ENCODE assay signal across 17 cellular contexts in genomic region chr2:178976351-178976750, GRCh38.
"Had no signal": no experiment of that assay in that cellular context is flagged by ENCODE, and none has a peak within 500 bp of the region (broad histone marks: within the 10 kb centered on the region; RNA-seq: fewer than 3 reads in every experiment).

No MANE protein-coding gene starts in this region.

- H3K4me1 ChIP-seq: SJSA1 had no signal

- DNase-seq: KBM-7, MG63, NCI-H1092, NCI-H1105 treated with DMSO at 0.1 percent for 48 hours, NCI-H1417 treated with DMSO at 0.1 percent for 48 hours, NCI-H146, NCI-H1694 treated with DMSO at 0.1 percent for 48 hours, NCI-H2029, NCI-H2081 treated with DMSO at 0.1 percent for 48 hours, NCI-H2171, NCI-H226, NCI-H446, NCI-H510A, NCI-H526, SHP77 treated with DMSO at 0.1 percent for 48 hours had no signal

- H3K27ac ChIP-seq: SJSA1, SK-N-MC had no signal

- H3K4me3 ChIP-seq: MG63, SJSA1, SK-N-MC had no signal

- H3K36me3 ChIP-seq: MG63, SJSA1 had no signal

- H3K27me3 ChIP-seq: MG63, SJSA1 had no signal
